Comparison of ENCODE assay signal across 22 cellular contexts in the genomic region with DNA sequence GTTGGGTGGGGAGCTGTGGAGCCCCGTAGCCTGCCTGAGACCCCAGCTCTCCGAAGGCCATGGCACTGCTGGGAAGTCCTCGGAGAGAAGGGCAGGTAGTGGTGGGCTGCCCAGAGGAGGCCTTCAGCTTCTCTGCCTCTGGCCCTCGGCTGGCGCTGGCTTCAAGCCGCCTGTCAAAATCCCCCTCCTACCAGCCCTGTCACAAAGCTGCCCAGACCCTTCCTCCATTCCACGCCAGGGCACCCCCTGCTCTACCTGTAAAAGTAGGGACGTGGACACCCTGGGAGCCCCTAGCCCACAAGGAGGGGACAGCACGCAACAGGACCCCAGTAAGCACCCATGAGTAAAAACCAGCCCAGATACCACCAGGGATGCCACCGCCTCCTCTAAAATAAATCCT.
"Had no signal": no experiment of that assay in that cellular context is flagged by ENCODE, and none has a peak within 500 bp of the region (broad histone marks: within the 10 kb centered on the region; RNA-seq: fewer than 3 reads in every experiment).

No MANE protein-coding gene starts in this region.

- H3K27me3 ChIP-seq: dorsolateral prefrontal cortex, neutrophil, right atrium auricular region, sigmoid colon, testis, tibial nerve, upper lobe of left lung, uterus had no signal

- H3K27ac ChIP-seq: dorsolateral prefrontal cortex, left ventricle myocardium inferior, lower lobe of right lung, neutrophil, parathyroid adenoma, prostate gland, right atrium auricular region, sigmoid colon, testis, tibial nerve, upper lobe of left lung, uterus had no signal

- H3K4me3 ChIP-seq: dorsolateral prefrontal cortex, left ventricle myocardium inferior, lower lobe of right lung, prostate gland, right atrium auricular region, sigmoid colon, testis, tibial nerve, upper lobe of left lung, uterus had no signal

- H3K36me3 ChIP-seq: prostate gland, uterus had no signal

- H3K9me3 ChIP-seq: left ventricle myocardium inferior, lower lobe of right lung, neutrophil, prostate gland, right atrium auricular region, sigmoid colon, testis, upper lobe of left lung, uterus had no signal

- H3K9ac ChIP-seq: parathyroid adenoma had no signal

- DNase-seq: effector CD4-positive, alpha-beta T cell; hypothalamus; immature natural killer cell; kidney glomerular epithelial cell; left colon; left ventricle myocardium inferior; lower lobe of right lung; sigmoid colon; stimulated activated CD4-positive, alpha-beta T cell treated with anti-CD3 and anti-CD28 coated beads, Interleukin-4, amount 100 ng/mL, for 4 hours; stimulated activated naive CD8-positive, alpha-beta T cell treated with anti-CD3 and anti-CD28 coated beads, Interleukin-15, Interleukin-2, amounts not matched to agents 100 U/mL and 50 U/mL, for 24 hours; substantia nigra; testis had no signal

- ATAC-seq: left colon; lower lobe of right lung; natural killer cell treated with Interleukin-12 subunit alpha and Interleukin-12 subunit beta and Interleukin-15 and Interleukin-18, amount 100 ng/mL, for 72 hours; stimulated activated memory B cell treated with anti-CD40 and anti-IgM and Interleukin-4, amounts not matched to agents 10 μg/mL and 1 μg/mL and 100 μg/mL, for 72 hours; stimulated activated naive CD8-positive, alpha-beta T cell treated with anti-CD3 and anti-CD28 coated beads, Interleukin-15, Interleukin-2, amounts not matched to agents 100 U/mL and 50 U/mL, for 24 hours had no signal

- H3K4me1 ChIP-seq: lower lobe of right lung, parathyroid adenoma had no signal
